8 cellular contexts compared by ENCODE assay signal in the genomic region with DNA sequence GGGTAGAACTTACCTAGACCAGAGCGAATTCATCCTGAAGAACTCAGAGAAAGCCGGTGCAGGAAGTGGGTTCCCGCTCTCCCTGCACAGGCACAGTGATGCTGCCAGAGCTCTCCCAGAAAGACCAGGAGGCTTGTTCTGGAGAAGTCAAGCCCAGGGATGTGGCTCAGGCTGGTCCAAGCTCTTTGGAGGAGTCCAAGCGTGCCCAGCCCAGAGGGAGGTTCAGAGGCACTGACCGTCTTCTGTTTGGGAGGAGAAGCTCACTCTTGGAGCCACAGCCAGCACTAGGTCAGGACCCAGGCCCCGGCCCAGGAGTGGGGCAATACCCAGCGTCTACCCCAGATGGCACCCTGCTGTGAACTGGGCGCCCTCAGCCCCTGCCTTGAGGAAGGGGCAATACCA. TPM values are rescaled to one million over a fixed set of nuclear protein-coding genes. Genes with fewer than 3 reads are reported as not detected.
DNase-seq lines count a peak whose midpoint lies in the region; ATAC-seq and TF ChIP-seq lines count a peak whose summit lies in the region.

No MANE protein-coding gene starts in this region.

- H3K27me3 ChIP-seq in PC-9 (ENCODE audit: insufficient read depth, low read depth): no peaks in the 10 kb centered on the region
- no peaks in the 10 kb centered on the region for H3K27me3 ChIP-seq in gastrocnemius medialis

- ATAC-seq in gastrocnemius medialis: no peak
- no peak for ATAC-seq in HG02763 (IDR thresholded peaks at IDR 0.05; ENCODE audit: unreplicated experiment)
- ATAC-seq in GM19328 (IDR thresholded peaks at IDR 0.05; ENCODE audit: unreplicated experiment): no peak
- no peak for ATAC-seq in GM21390 (IDR thresholded peaks at IDR 0.05; ENCODE audit: unreplicated experiment)

- peak overlapping the region; percentile 86; the same call in 1 of the 2 replicates for H2AFZ ChIP-seq in PC-9

- peak; percentile 56 for DNase-seq in ELF-1 (ENCODE audit: low read depth, low spot score)
- DNase-seq in PC-9: no peak
- DNase-seq in epithelial cell of prostate (ENCODE audit: low read depth, low spot score): no peak
- no peak for DNase-seq in gastrocnemius medialis
- no peak for DNase-seq in caudate nucleus (lab: John Stamatoyannopoulos, UW)

- CTCF ChIA-PET in PC-9 (lab: Charles Lee): interaction anchor here (1.5 to 2.2 kb wide), 2 partner anchors 13 to 89 kb away, joined by 7 read pairs; no protein-coding TSS in a partner anchor

- H3K27ac ChIP-seq in PC-9 (peak overlapping the region; percentile 77), epithelial cell of prostate (peak overlapping the region; percentile 99), gastrocnemius medialis (peak overlapping the region; percentile 83 to 94 (median 91)), caudate nucleus (ENCODE audit: low read depth, low read length) (no peak overlapping the region)

- H3K4me2 ChIP-seq in PC-9: peak overlapping the region; percentile 89

- intact Hi-C loops in PC-9 (cut with micrococcal nuclease; ENCODE audit: unreplicated experiment) (loop anchor here (2.0 kb wide), 3 partner anchors 19 to 189 kb away; no protein-coding TSS in a partner anchor), gastrocnemius medialis (cut with DNase I; ENCODE audit: low total_unique reads) (loop anchor here (2.0 to 10.0 kb wide), 3 partner anchors 321 to 1183 kb away; a partner anchor contains a TSS)

- H3K4me3 ChIP-seq in PC-9: peak overlapping the region; percentile 89
- H3K4me3 ChIP-seq in gastrocnemius medialis: no peak overlapping the region

- H3K36me3 ChIP-seq in PC-9 (ENCODE audit: low read depth) (peaks cover 21% of the 10 kb centered on the region), gastrocnemius medialis (no peaks in the 10 kb centered on the region)

- TF ChIP-seq POLR2A in gastrocnemius medialis (IDR thresholded peaks at IDR 0.05): no peak

- no peak for TF ChIP-seq CTCF in PC-9 (conservative IDR thresholded peaks at IDR 0.05)
- no peak for TF ChIP-seq CTCF in gastrocnemius medialis (IDR thresholded peaks at IDR 0.05 in 4 of 5, conservative IDR thresholded peaks at IDR 0.05 in 1 of 5)

- BruUV-seq in PC-9 (replicated peaks; lab: Mats Ljungman, UMichigan): no TSS peak

- peaks cover 51% of the 10 kb centered on the region for H3K4me1 ChIP-seq in PC-9 (replicated peaks; ENCODE audit: insufficient read depth)
- H3K4me1 ChIP-seq in gastrocnemius medialis: peaks cover 58 to 62% of the 10 kb centered on the region in 2 donors

- H3F3A ChIP-seq in PC-9 (ENCODE audit: insufficient read depth, low read depth): peaks cover 22% of the 10 kb centered on the region; the same call in 1 of the 2 replicates

- H3K9me3 ChIP-seq in PC-9 (ENCODE audit: insufficient read depth, low read depth): no peaks in the 10 kb centered on the region
- no peaks in the 10 kb centered on the region for H3K9me3 ChIP-seq in gastrocnemius medialis

- H3K9me2 ChIP-seq in PC-9 (ENCODE audit: insufficient read depth): no peaks in the 10 kb centered on the region

- peaks cover 26% of the 10 kb centered on the region for H4K20me1 ChIP-seq in PC-9 (ENCODE audit: insufficient read depth)

- POLR2A ChIA-PET in PC-9 (lab: Charles Lee; ENCODE audit: unreplicated experiment): interaction anchor here (0.6 to 2.5 kb wide), 3 partner anchors 13 to 99 kb away, joined by 6 to 25 read pairs (median 19); no protein-coding TSS in a partner anchor

- in situ Hi-C loops in gastrocnemius medialis (cut with MboI; ENCODE audit: low sequenced_read_pairs in 4 of 4): loop anchor here in 2 of 4 donors (25.0 kb wide), 2 partner anchors 324 to 1324 kb away; a partner anchor contains a TSS

- H3K79me2 ChIP-seq in PC-9 (ENCODE audit: low read depth): peaks cover 67% of the 10 kb centered on the region

RNA-seq across cellular contexts. Expression of a gene that starts 1.5 kb away (rescaled TPM):
- 163 and 177 TPM in 2 replicates for total RNA-seq in PC-9 (2021)
- total RNA-seq in gastrocnemius medialis: 1 to 10 TPM; 1.5 to 8.1 (median 5.8) TPM

Comparison
In these comparisons a context has a peak if more than half of its experiments do, and no peak if none do; other contexts are left out.
1. RNA of a gene that starts 1.5 kb away (total RNA-seq): 163 to 177 TPM in PC-9; 1.5 to 8.1 TPM in gastrocnemius medialis; every median in the first group is over 10 times any median in the second.